12 cellular contexts compared by ENCODE assay signal in the genomic region with DNA sequence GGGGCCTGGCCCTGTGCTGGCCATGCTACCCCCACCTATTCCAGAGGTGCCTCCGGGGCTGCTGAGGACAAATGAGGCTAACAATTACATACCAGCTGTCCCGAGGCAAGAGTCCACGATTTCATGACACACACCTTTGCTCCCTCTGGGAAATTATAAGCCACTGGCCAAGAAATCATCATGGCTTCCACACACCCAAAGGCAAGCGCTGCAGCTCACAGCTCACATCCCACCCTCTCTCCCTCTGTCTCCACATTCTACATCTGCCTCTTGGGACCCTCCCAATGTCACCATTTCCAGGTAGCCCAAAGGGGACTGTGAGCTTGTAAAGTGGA.
A peak's percentile ranks its signal among the peaks of the same experiment; 100 is the strongest.
DNase-seq lines count a peak whose midpoint lies in the region; ATAC-seq and TF ChIP-seq lines count a peak whose summit lies in the region.
"Had no signal": no experiment of that assay in that cellular context is flagged by ENCODE, and none has a peak within 500 bp of the region (broad histone marks: within the 10 kb centered on the region; RNA-seq: fewer than 3 reads in every experiment).

No MANE protein-coding gene starts in this region.

- no peaks in the 10 kb centered on the region for H3K9me3 Mint-ChIP-seq in activated CD8-positive, alpha-beta T cell treated with anti-CD3 and anti-CD28 coated beads for 36 hours
- no peaks in the 10 kb centered on the region for H3K9me3 Mint-ChIP-seq in stimulated activated naive B cell treated with anti-CD40 and anti-IgM and Interleukin-4, amounts not matched to agents 10 μg/mL and 1 μg/mL and 100 μg/mL, for 72 hours

- peaks cover 3% of the 10 kb centered on the region for H3K36me3 Mint-ChIP-seq in activated CD8-positive, alpha-beta T cell treated with anti-CD3 and anti-CD28 coated beads for 36 hours (ENCODE audit: low read depth)
- H3K36me3 Mint-ChIP-seq in stimulated activated naive B cell treated with anti-CD40 and anti-IgM and Interleukin-4, amounts not matched to agents 10 μg/mL and 1 μg/mL and 100 μg/mL, for 72 hours: peaks cover 6 to 12% of the 10 kb centered on the region in 2 donors

- H3K4me3 ChIP-seq in lower lobe of right lung (peak overlapping the region; percentile 41), uterus (no peak overlapping the region)
- H3K4me3 ChIP-seq: testis had no signal

- peak overlapping the region; percentile 94 for H3K27ac Mint-ChIP-seq in activated CD8-positive, alpha-beta T cell treated with anti-CD3 and anti-CD28 coated beads for 36 hours
- peak overlapping the region; percentile 75 for H3K27ac Mint-ChIP-seq in stimulated activated naive B cell treated with anti-CD40 and anti-IgM and Interleukin-4, amounts not matched to agents 10 μg/mL and 1 μg/mL and 100 μg/mL, for 72 hours

- H3K27ac ChIP-seq in lower lobe of right lung (peak overlapping the region; percentile 85), uterus (peak overlapping the region in 1 of 2 donors; percentile 70)
- H3K27ac ChIP-seq: WERI-Rb-1 had no signal

- H3K4me1 ChIP-seq in lower lobe of right lung (peaks cover 57% of the 10 kb centered on the region), uterus (peaks cover 3 to 21% of the 10 kb centered on the region in 2 donors)

- TF ChIP-seq POLR2A in uterus (IDR thresholded peaks at IDR 0.05): no peak

- CTCF ChIA-PET in activated CD8-positive, alpha-beta T cell treated with anti-CD3 and anti-CD28 coated beads for 36 hours (lab: Charles Lee): interaction anchor here (0.9 to 3.7 kb wide), 7 partner anchors 9 to 130 kb away, joined by 3 to 31 read pairs (median 4); no protein-coding TSS in a partner anchor

- intact Hi-C loops in activated CD8-positive, alpha-beta T cell treated with anti-CD3 and anti-CD28 coated beads for 36 hours (cut with micrococcal nuclease): loop anchor here (5.0 kb wide), 1 partner anchor 36 kb away; no protein-coding TSS in a partner anchor
- intact Hi-C loops in lower lobe of right lung (cut with DNase I) (no loop called here), uterus (cut with DNase I; ENCODE audit: low total_unique reads) (no loop called here)

- peak overlapping the region; percentile 79 for H3K4me3 Mint-ChIP-seq in activated CD8-positive, alpha-beta T cell treated with anti-CD3 and anti-CD28 coated beads for 36 hours
- peak overlapping the region; percentile 77 to 78 for H3K4me3 Mint-ChIP-seq in stimulated activated naive B cell treated with anti-CD40 and anti-IgM and Interleukin-4, amounts not matched to agents 10 μg/mL and 1 μg/mL and 100 μg/mL, for 72 hours

- DNase-seq in activated CD4-positive, alpha-beta T cell treated with anti-CD3 and anti-CD28 coated beads for 48 hours: peak; percentile 2
- no peak for DNase-seq in activated CD4-positive, alpha-beta T cell treated with anti-CD3 and anti-CD28 coated beads for 4 hours
- DNase-seq in activated CD8-positive, alpha-beta T cell treated with anti-CD3 and anti-CD28 coated beads for 36 hours: no peak
- DNase-seq in lower lobe of right lung (no peak), uterus (no peak), HCEC 1CT (no peak), NCI-H82 treated with DMSO at 0.1 percent for 48 hours (lab: John Stamatoyannopoulos, UW; ENCODE audit: unreplicated experiment) (no peak)
- DNase-seq in stimulated activated naive B cell treated with anti-CD40 and anti-IgM and Interleukin-4, amounts not matched to agents 10 μg/mL and 1 μg/mL and 100 μg/mL, for 72 hours: no peak
- DNase-seq: NCI-H187, PC-3, WERI-Rb-1 had no signal

- H3K27me3 ChIP-seq in lower lobe of right lung (ENCODE audit: low read depth) (no peaks in the 10 kb centered on the region), uterus (no peaks in the 10 kb centered on the region)
- H3K27me3 ChIP-seq: testis had no signal

- POLR2A ChIA-PET in activated CD8-positive, alpha-beta T cell treated with anti-CD3 and anti-CD28 coated beads for 36 hours (lab: Charles Lee): interaction anchor here (0.8 to 1.5 kb wide), 6 partner anchors 34 to 136 kb away, joined by 3 to 5 read pairs (median 3); partner anchors contain the start of gene HDAC4

- no peak for TF ChIP-seq CTCF in activated CD8-positive, alpha-beta T cell treated with anti-CD3 and anti-CD28 coated beads for 36 hours (IDR thresholded peaks at IDR 0.05)
- TF ChIP-seq CTCF in lower lobe of right lung (IDR thresholded peaks at IDR 0.05) (no peak), uterus (IDR thresholded peaks at IDR 0.05) (no peak)

- peaks cover 66% of the 10 kb centered on the region for H3K4me1 Mint-ChIP-seq in activated CD8-positive, alpha-beta T cell treated with anti-CD3 and anti-CD28 coated beads for 36 hours (ENCODE audit: low read depth)
- H3K4me1 Mint-ChIP-seq in stimulated activated naive B cell treated with anti-CD40 and anti-IgM and Interleukin-4, amounts not matched to agents 10 μg/mL and 1 μg/mL and 100 μg/mL, for 72 hours: peaks cover 57 to 69% of the 10 kb centered on the region in 2 donors

- no peaks in the 10 kb centered on the region for H3K9me3 ChIP-seq in lower lobe of right lung
- H3K9me3 ChIP-seq in uterus: no peaks in the 10 kb centered on the region
- H3K9me3 ChIP-seq: testis had no signal

- H3K27me3 Mint-ChIP-seq in activated CD8-positive, alpha-beta T cell treated with anti-CD3 and anti-CD28 coated beads for 36 hours: peaks cover 3% of the 10 kb centered on the region
- H3K27me3 Mint-ChIP-seq in stimulated activated naive B cell treated with anti-CD40 and anti-IgM and Interleukin-4, amounts not matched to agents 10 μg/mL and 1 μg/mL and 100 μg/mL, for 72 hours: peaks cover 48 to 71% of the 10 kb centered on the region in 2 donors

- ATAC-seq in activated CD8-positive, alpha-beta T cell treated with anti-CD3 and anti-CD28 coated beads for 36 hours: no peak
- no peak for ATAC-seq in lower lobe of right lung
- ATAC-seq in stimulated activated naive B cell treated with anti-CD40 and anti-IgM and Interleukin-4, amounts not matched to agents 10 μg/mL and 1 μg/mL and 100 μg/mL, for 72 hours (replicated peaks): no peak

- no peaks in the 10 kb centered on the region for H3K36me3 ChIP-seq in lower lobe of right lung
- H3K36me3 ChIP-seq in uterus: no peaks in the 10 kb centered on the region
- H3K36me3 ChIP-seq: WERI-Rb-1 had no signal
